Comparison of ENCODE assay signal across 13 cellular contexts in the genomic region with DNA sequence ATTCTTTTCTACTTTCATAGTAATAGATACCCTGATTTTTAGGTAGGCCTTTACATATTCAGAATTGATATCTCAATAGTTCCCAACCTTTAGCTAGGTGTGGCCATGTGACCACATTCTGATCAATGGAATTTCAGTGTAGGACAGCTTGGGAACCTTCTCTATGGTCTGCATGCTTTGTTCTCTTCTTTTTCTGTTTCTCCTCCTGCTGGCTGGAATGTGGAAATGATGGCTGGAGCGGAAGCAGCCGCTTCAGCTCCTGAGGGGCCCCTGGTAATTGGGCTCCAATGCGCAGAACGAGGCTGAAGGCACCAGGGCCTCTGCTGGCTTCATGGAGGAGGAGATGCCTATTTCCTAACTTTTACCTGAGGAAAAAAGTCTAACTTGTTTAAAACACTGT.
DNase-seq lines count a peak whose midpoint lies in the region; ATAC-seq and TF ChIP-seq lines count a peak whose summit lies in the region.
"Had no signal": no experiment of that assay in that cellular context is flagged by ENCODE, and none has a peak within 500 bp of the region (broad histone marks: within the 10 kb centered on the region; RNA-seq: fewer than 3 reads in every experiment).

No MANE protein-coding gene starts in this region.

- H3K9me3 Mint-ChIP-seq in Caco-2 (ENCODE audit: unreplicated experiment), result no peaks in the 10 kb centered on the region
- no peaks in the 10 kb centered on the region for H3K9me3 Mint-ChIP-seq in nephron
- H3K9me3 Mint-ChIP-seq: stimulated activated naive CD8-positive, alpha-beta T cell treated with anti-CD3 and anti-CD28 coated beads, Interleukin-15, Interleukin-2, amounts not matched to agents 100 ng/mL and 50 ng/mL, for 24 hours had no signal

- CTCF ChIA-PET in Caco-2 (lab: Charles Lee), result interaction anchor here (0.5 to 1.0 kb wide), 3 partner anchors 42 to 149 kb away, joined by 3 to 10 read pairs (median 3); no protein-coding TSS in a partner anchor
- CTCF ChIA-PET in IMR-90 (lab: Yijun Ruan, JAX), result interaction anchor here (1.1 kb wide), 1 partner anchor 10 kb away, joined by 3 read pairs; no protein-coding TSS in a partner anchor

- 0 out of 2 replicates have a peak, but pooled peaks cover 1% of the 10 kb centered on the region for H3K36me3 ChIP-seq in Caco-2 (ENCODE audit: control insufficient read depth, insufficient read depth, low read length)
- peaks cover 51% of the 10 kb centered on the region for H3K36me3 ChIP-seq in IMR-90 (ENCODE audit: control insufficient read depth, insufficient read depth, low read length)

- no CpG with 5 or more reads among the region's 4 CpGs for WGBS in IMR-90 (ENCODE audit: extremely low coverage in 2 of 2, insufficient read length in 1 of 2), 2 experiments

- H3K27me3 Mint-ChIP-seq in Caco-2 (ENCODE audit: insufficient read depth, unreplicated experiment), result no peaks in the 10 kb centered on the region
- no peaks in the 10 kb centered on the region for H3K27me3 Mint-ChIP-seq in nephron (ENCODE audit: low read depth)
- H3K27me3 Mint-ChIP-seq: stimulated activated naive CD8-positive, alpha-beta T cell treated with anti-CD3 and anti-CD28 coated beads, Interleukin-15, Interleukin-2, amounts not matched to agents 100 ng/mL and 50 ng/mL, for 24 hours had no signal

- no peak overlapping the region for H2AK5ac ChIP-seq in IMR-90 (ENCODE audit: low read depth, low read length)

- H3K27me3 ChIP-seq in Caco-2 (replicated peaks; ENCODE audit: control insufficient read depth, insufficient read depth, low read length), result no peaks in the 10 kb centered on the region
- no peaks in the 10 kb centered on the region for H3K27me3 ChIP-seq in IMR-90 (ENCODE audit: control insufficient read depth, insufficient read depth, low read length)

- H2AFZ ChIP-seq in IMR-90 (replicated peaks; ENCODE audit: low read length, poor library complexity), result no peak overlapping the region
- H2AFZ ChIP-seq: parathyroid adenoma had no signal

- BruUV-seq in Caco-2 (replicated peaks; lab: Mats Ljungman, UMichigan) (no TSS peak), IMR-90 (replicated peaks; lab: Mats Ljungman, UMichigan) (no TSS peak)

- peak overlapping the region; percentile 34; the same call in 1 of the 2 replicates for H3K4ac ChIP-seq in IMR-90 (ENCODE audit: low read depth, low read length)

- H2BK120ac ChIP-seq in IMR-90 (ENCODE audit: low read depth, low read length), result no peak overlapping the region; the same call in 1 of the 2 replicates

- H3K27ac Mint-ChIP-seq in Caco-2 (ENCODE audit: unreplicated experiment) (peak overlapping the region; percentile 25), nephron (no peak overlapping the region)
- H3K27ac Mint-ChIP-seq: stimulated activated naive CD8-positive, alpha-beta T cell treated with anti-CD3 and anti-CD28 coated beads, Interleukin-15, Interleukin-2, amounts not matched to agents 100 ng/mL and 50 ng/mL, for 24 hours had no signal

- H3K27ac ChIP-seq in IMR-90 (ENCODE audit: insufficient read depth, low read length), result no peak overlapping the region
- H3K27ac ChIP-seq: parathyroid adenoma had no signal

- no peak overlapping the region for H2AK9ac ChIP-seq in IMR-90 (replicated peaks; ENCODE audit: low read depth, low read length, poor library complexity)

- H3K4me3 ChIP-seq in Caco-2 (ENCODE audit: low read depth, low read length) (no peak overlapping the region), IMR-90 (ENCODE audit: insufficient read depth, low read depth, low read length) (no peak overlapping the region), choroid plexus epithelial cell (ENCODE audit: low read depth, low read length) (no peak overlapping the region)

- no peak overlapping the region for H3K14ac ChIP-seq in IMR-90 (replicated peaks; ENCODE audit: low read depth, low read length)

- H2BK15ac ChIP-seq in IMR-90 (ENCODE audit: low read depth, low read length), result no peak overlapping the region

- TF ChIP-seq POLR2A in IMR-90 (IDR thresholded peaks at IDR 0.05; ENCODE audit: low read depth, low read length), result no peak

- peak overlapping the region; percentile 26 for H4K91ac ChIP-seq in IMR-90 (ENCODE audit: insufficient read depth, low read depth, low read length)

- H3K4me2 ChIP-seq in IMR-90 (ENCODE audit: low read depth, low read length), result no peak overlapping the region

- no peak overlapping the region for H3K56ac ChIP-seq in IMR-90 (ENCODE audit: extremely low read depth, insufficient read depth, low read length)

- peaks cover 3% of the 10 kb centered on the region for H4K20me1 ChIP-seq in IMR-90 (ENCODE audit: insufficient read depth, low read length)

- H3K4me1 ChIP-seq in Caco-2 (peaks cover 7% of the 10 kb centered on the region; the same call in 1 of the 2 replicates), IMR-90 (ENCODE audit: control insufficient read depth, insufficient read depth, low read length) (peaks cover 6% of the 10 kb centered on the region)
- H3K4me1 ChIP-seq: parathyroid adenoma had no signal

- H3K79me1 ChIP-seq in IMR-90 (ENCODE audit: low read depth in 1 of 2, low read length in 2 of 2), result peaks cover 0 to 40% of the 10 kb centered on the region in 2 experiments; a peak in 2 of 4 replicates

- H3K18ac ChIP-seq in IMR-90 (ENCODE audit: low read depth, low read length), result peak overlapping the region; percentile 78

- dilution Hi-C loops in IMR-90 (cut with HindIII; ENCODE audit: low sequenced_read_pairs, unreplicated experiment), result no loop called here

- DNase-seq in Caco-2, result peak; percentile 80 to 85
- no peak for DNase-seq in IMR-90
- no peak for DNase-seq in choroid plexus epithelial cell (ENCODE audit: low read depth)
- DNase-seq in activated CD8-positive, alpha-beta memory T cell treated with anti-CD3 and anti-CD28 coated beads for 24 hours, result no peak
- DNase-seq: activated effector memory CD4-positive, alpha-beta T cell treated with anti-CD3 and anti-CD28 coated beads, Interleukin-2, amount 50 U/mL, for 16 hours; NCI-H1092; stimulated activated CD4-positive, alpha-beta T cell treated with anti-CD3 and anti-CD28 coated beads, Interleukin-2, amount 100 ng/mL, for 48 hours had no signal

- H4K5ac ChIP-seq in IMR-90 (ENCODE audit: low read depth, low read length), result peak overlapping the region; percentile 58; the same call in 1 of the 2 replicates

- no peak for TF ChIP-seq RAD21 in IMR-90 (IDR thresholded peaks at IDR 0.05; ENCODE audit: low read length)

- POLR2A ChIA-PET in Caco-2 (lab: Charles Lee) (interaction anchor here (1.5 kb wide), 1 partner anchor 41 kb away, joined by 5 read pairs; no protein-coding TSS in a partner anchor), IMR-90 (lab: Charles Lee; ENCODE audit: unreplicated experiment) (interaction anchor here (0.6 kb wide), 1 partner anchor 196 kb away, joined by 3 read pairs; no protein-coding TSS in a partner anchor)

- peak; percentile 64 to 81 for TF ChIP-seq CTCF in Caco-2 (IDR thresholded peaks at IDR 0.05; ENCODE audit: insufficient read depth in 1 of 2, low read depth in 1 of 2, low read length in 1 of 2, severe bottlenecking in 1 of 2, unreplicated experiment in 1 of 2)
- peak; percentile 31 for TF ChIP-seq CTCF in IMR-90 (conservative IDR thresholded peaks at IDR 0.05; ENCODE audit: low read depth, low read length)
- peak; percentile 50 for TF ChIP-seq CTCF in choroid plexus epithelial cell (conservative IDR thresholded peaks at IDR 0.05; ENCODE audit: low read depth, low read length)
- TF ChIP-seq CTCF in nephron (IDR thresholded peaks at IDR 0.05; ENCODE audit: unreplicated experiment in 3 of 3), result peak in 2 of 3 experiments; percentile 9 to 23

- H3K9ac ChIP-seq in IMR-90 (ENCODE audit: low read depth, low read length), result no peak overlapping the region
- H3K9ac ChIP-seq: parathyroid adenoma had no signal

- H3K23ac ChIP-seq in IMR-90 (ENCODE audit: low read depth, low read length), result no peak overlapping the region

- peaks cover 6% of the 10 kb centered on the region for H3K36me3 Mint-ChIP-seq in Caco-2 (ENCODE audit: insufficient read depth, unreplicated experiment)
- peaks cover 65% of the 10 kb centered on the region for H3K36me3 Mint-ChIP-seq in nephron (ENCODE audit: low read depth)

- H2BK20ac ChIP-seq in IMR-90 (ENCODE audit: low read depth, low read length), result no peak overlapping the region

- H4K8ac ChIP-seq in IMR-90 (ENCODE audit: low read depth in 2 of 2, low read length in 2 of 2), result peak overlapping the region in 1 of 2 experiments; percentile 39; a peak in 1 of 4 replicates

- no peak overlapping the region for H3K4me3 Mint-ChIP-seq in Caco-2 (ENCODE audit: unreplicated experiment)
- no peak overlapping the region for H3K4me3 Mint-ChIP-seq in nephron
- H3K4me3 Mint-ChIP-seq: stimulated activated naive CD8-positive, alpha-beta T cell treated with anti-CD3 and anti-CD28 coated beads, Interleukin-15, Interleukin-2, amounts not matched to agents 100 ng/mL and 50 ng/mL, for 24 hours had no signal

- in situ Hi-C loops in IMR-90 (cut with MboI; ENCODE audit: low sequenced_read_pairs), result no loop called here

- intact Hi-C loops in Caco-2 (cut with micrococcal nuclease; ENCODE audit: unreplicated experiment), result no loop called here
- intact Hi-C loops in IMR-90 (cut with micrococcal nuclease), result no loop called here

- peak overlapping the region; percentile 91 for H2BK5ac ChIP-seq in IMR-90 (ENCODE audit: low read depth, low read length, poor library complexity, severe bottlenecking)

- no peak for ATAC-seq in IMR-90 (ENCODE audit: low read depth)
- no peak for ATAC-seq in GM19351 (IDR thresholded peaks at IDR 0.05; ENCODE audit: unreplicated experiment)
- ATAC-seq in GM21717 (IDR thresholded peaks at IDR 0.05; ENCODE audit: unreplicated experiment), result no peak
- ATAC-seq in HG02938 (IDR thresholded peaks at IDR 0.05; ENCODE audit: unreplicated experiment), result no peak

- peaks cover 18% of the 10 kb centered on the region for H3K9me1 ChIP-seq in IMR-90 (ENCODE audit: insufficient read depth, low read length)

- no peaks in the 10 kb centered on the region for H3K4me1 Mint-ChIP-seq in Caco-2 (ENCODE audit: low read depth, unreplicated experiment)
- H3K4me1 Mint-ChIP-seq in nephron, result no peaks in the 10 kb centered on the region

- no peaks in the 10 kb centered on the region for H3K9me3 ChIP-seq in Caco-2
- H3K9me3 ChIP-seq in IMR-90 (ENCODE audit: control insufficient read depth, insufficient read depth, low read length), result 0 out of 2 replicates have a peak, but pooled peaks cover 2% of the 10 kb centered on the region

TF ChIP-seq in IMR-90, 13 proteins besides CTCF, POLR2A, EP300 and RAD21 (continues in another document):
- no peak for TF ChIP-seq MAZ (IDR thresholded peaks at IDR 0.05; ENCODE audit: borderline replicate concordance, low read depth, low read length)
- TF ChIP-seq NFE2L2 (IDR thresholded peaks at IDR 0.05; ENCODE audit: low read depth, low read length), result no peak
- TF ChIP-seq CHD1 (IDR thresholded peaks at IDR 0.05; ENCODE audit: low read depth, low read length), result no peak
- TF ChIP-seq MAFK (IDR thresholded peaks at IDR 0.05; ENCODE audit: low read depth, low read length), result no peak
- TF ChIP-seq CEBPB (IDR thresholded peaks at IDR 0.05; ENCODE audit: low read depth, low read length), result no peak

Comparison
In these comparisons a context has a peak if more than half of its experiments do, and no peak if none do; other contexts are left out.
1. DNase-seq: peak in Caco-2 (2 of 2); none in IMR-90 (single experiment), choroid plexus epithelial cell (single experiment) and activated CD8-positive, alpha-beta memory T cell treated with anti-CD3 and anti-CD28 coated beads for 24 hours (single experiment).
2. CTCF ChIP-seq: peak in every context shown above with its lines; median percentile 72 in Caco-2; 50 in choroid plexus epithelial cell; 31 in IMR-90; 16 in nephron.